Comparison of ENCODE assay signal across 8 cellular contexts in genomic region chr17:8121531-8122390, GRCh38. TPM values are rescaled to one million over a fixed set of nuclear protein-coding genes. Genes with fewer than 3 reads are reported as not detected.
DNase-seq lines count a peak whose midpoint lies in the region; ATAC-seq, FAIRE-seq and TF ChIP-seq lines count a peak whose summit lies in the region.

No MANE protein-coding gene starts in this region.

- H3K27me3 ChIP-seq in AG04450 (ENCODE audit: control insufficient read depth, insufficient read depth, low read length), result peaks cover 12% of the 10 kb centered on the region
- peaks cover 7% of the 10 kb centered on the region for H3K27me3 ChIP-seq in Loucy (ENCODE audit: insufficient read depth, low read length, poor library complexity, severe bottlenecking)
- H3K27me3 ChIP-seq in subcutaneous abdominal adipose tissue (ENCODE audit: control insufficient read depth in 5 of 5, insufficient read depth in 4 of 5, low read length in 5 of 5), result peaks cover 27 to 42% (median 32%) of the 10 kb centered on the region in 5 donors

- H3K9me2 ChIP-seq in Loucy (replicated peaks; ENCODE audit: low read depth, low read length), result no peaks in the 10 kb centered on the region

- CTCF ChIA-PET in AG04450 (lab: Charles Lee), result interaction anchor here (0.6 to 1.2 kb wide), 3 partner anchors 12 to 55 kb away, joined by 3 read pairs; no protein-coding TSS in a partner anchor

- H2AFZ ChIP-seq in Loucy (ENCODE audit: low read length), result peak overlapping the region; percentile 72

- DNase-seq in AG04450 (ENCODE audit: low read depth, low spot score) (no peak), GM12892 (ENCODE audit: insufficient read length) (no peak), epithelial cell of esophagus (ENCODE audit: low read depth) (peak; percentile 64)

- no peak for ATAC-seq in GM21515 (IDR thresholded peaks at IDR 0.05; ENCODE audit: unreplicated experiment)

- H3K4me2 ChIP-seq in Loucy (ENCODE audit: low read depth, low read length, poor library complexity, severe bottlenecking), result peak overlapping the region; percentile 93

- H3K4me3 ChIP-seq in AG04450 (ENCODE audit: low read depth, low read length), result peak overlapping the region; percentile 69
- H3K4me3 ChIP-seq in Loucy (ENCODE audit: low read length, poor library complexity, severe bottlenecking), result peak overlapping the region; percentile 91
- peak overlapping the region; percentile 70 for H3K4me3 ChIP-seq in WI38 (ENCODE audit: low read depth, low read length)
- peak overlapping the region; percentile 66 for H3K4me3 ChIP-seq in epithelial cell of esophagus (ENCODE audit: low read length)
- peak overlapping the region; percentile 66 for H3K4me3 ChIP-seq in mesodermal cell (ENCODE audit: extremely low read depth, insufficient read depth, low read length, poor library complexity, severe bottlenecking)
- peak overlapping the region; percentile 48 to 82 (median 71) for H3K4me3 ChIP-seq in subcutaneous abdominal adipose tissue (ENCODE audit: low read depth in 1 of 5, low read length in 5 of 5)

- H3K27ac ChIP-seq in AG04450 (ENCODE audit: low read depth, low read length) (no peak overlapping the region), mesodermal cell (ENCODE audit: low read depth, low read length, severe bottlenecking) (no peak overlapping the region), subcutaneous abdominal adipose tissue (ENCODE audit: low read depth, low read length) (no peak overlapping the region)

- H3K9me3 ChIP-seq in AG04450 (ENCODE audit: control insufficient read depth, insufficient read depth, low read length) (no peaks in the 10 kb centered on the region; the same call in 1 of the 2 replicates), Loucy (ENCODE audit: insufficient read depth, low read depth, low read length) (no peaks in the 10 kb centered on the region), mesodermal cell (ENCODE audit: control insufficient read depth, low read length) (no peaks in the 10 kb centered on the region), subcutaneous abdominal adipose tissue (ENCODE audit: control insufficient read depth in 5 of 5, low read length in 5 of 5) (no peaks in the 10 kb centered on the region)

- TF ChIP-seq CTCF in AG04450 (IDR thresholded peaks at IDR 0.05; ENCODE audit: low read depth, low read length) (peak; percentile 43), Loucy (conservative IDR thresholded peaks at IDR 0.05; ENCODE audit: low read length) (peak; percentile 67), WI38 (IDR thresholded peaks at IDR 0.05; ENCODE audit: low read depth, low read length) (peak; percentile 48), epithelial cell of esophagus (IDR thresholded peaks at IDR 0.05; ENCODE audit: insufficient read depth, low read depth, low read length, missing control alignments) (peak; percentile 4)

- POLR2A ChIA-PET in AG04450 (lab: Yijun Ruan, JAX), result interaction anchor here (0.7 to 1.1 kb wide), 3 partner anchors 51 to 101 kb away, joined by 3 to 5 read pairs (median 3); no protein-coding TSS in a partner anchor

- no peaks in the 10 kb centered on the region for H3K79me2 ChIP-seq in Loucy (ENCODE audit: insufficient read depth, low read length)

- no peaks in the 10 kb centered on the region for H4K20me1 ChIP-seq in Loucy (ENCODE audit: insufficient read depth, low read length, poor library complexity, severe bottlenecking)

- peaks cover 43% of the 10 kb centered on the region for H3K4me1 ChIP-seq in Loucy (ENCODE audit: insufficient read depth, low read length, poor library complexity, severe bottlenecking)
- peaks cover 22% of the 10 kb centered on the region for H3K4me1 ChIP-seq in mesodermal cell (ENCODE audit: control insufficient read depth, insufficient read depth, low read length, poor library complexity, severe bottlenecking)
- H3K4me1 ChIP-seq in subcutaneous abdominal adipose tissue (ENCODE audit: control insufficient read depth in 5 of 5, insufficient read depth in 5 of 5, low read length in 5 of 5), result peaks cover 19 to 88% (median 81%) of the 10 kb centered on the region in 5 donors

- H3K9ac ChIP-seq in Loucy (ENCODE audit: low read depth, low read length, poor library complexity, severe bottlenecking), result peak overlapping the region; percentile 46
- peak overlapping the region in 1 of 5 donors; percentile 4 for H3K9ac ChIP-seq in subcutaneous abdominal adipose tissue (ENCODE audit: low read length in 5 of 5)

- H3K36me3 ChIP-seq in Loucy (ENCODE audit: insufficient read depth, low read length), result no peaks in the 10 kb centered on the region
- H3K36me3 ChIP-seq in mesodermal cell (ENCODE audit: control insufficient read depth, insufficient read depth, low read length), result no peaks in the 10 kb centered on the region
- H3K36me3 ChIP-seq in subcutaneous abdominal adipose tissue (ENCODE audit: control insufficient read depth in 5 of 5, insufficient read depth in 5 of 5, low read length in 5 of 5), result no peaks in the 10 kb centered on the region

- no peak for TF ChIP-seq POLR2A in GM12892 (IDR thresholded peaks at IDR 0.05; ENCODE audit: low read depth, low read length)

- H3F3A ChIP-seq in Loucy (ENCODE audit: low read depth), result peaks cover 15% of the 10 kb centered on the region

- 0 to 1% methylated on average over 49 to 63 of the region's 88 CpGs for WGBS in mesodermal cell (ENCODE audit: insufficient coverage in 2 of 2), 2 experiments

- peak; percentile 42 for FAIRE-seq in GM12892 (lab: Jason Lieb, UNC)

RNA-seq across cellular contexts. Expression of gene HES7, which starts 2.1 kb away (rescaled TPM):
- polyA plus RNA-seq in AG04450 (2011; rRNA removed), result not detected in 2 replicates
- not detected in 2 replicates for polyA minus RNA-seq in AG04450 (2011; rRNA and poly(A)+ RNA removed)
- 0.21 TPM for polyA plus RNA-seq in GM12892 (2012; ENCODE audit: missing spikeins)
- 0.85 TPM for polyA plus RNA-seq in mesodermal cell (2013, experiment 1 of 2)
- polyA plus RNA-seq in mesodermal cell (2013, experiment 2 of 2), result 0.25 TPM

RNA-seq across cellular contexts. Expression of gene ALOXE3, which starts 3.4 kb away (rescaled TPM):
- 0.04 and 0.05 TPM in 2 replicates for polyA plus RNA-seq in AG04450 (2011; rRNA removed)
- 0.09 TPM in 1 of 2 replicates, not detected in the other for polyA minus RNA-seq in AG04450 (2011; rRNA and poly(A)+ RNA removed)
- polyA plus RNA-seq in GM12892 (2012; ENCODE audit: missing spikeins), result not detected
- polyA plus RNA-seq in mesodermal cell (2013, experiment 1 of 2), result not detected
- polyA plus RNA-seq in mesodermal cell (2013, experiment 2 of 2), result not detected

RNA-seq across cellular contexts. Expression of gene PER1, which starts 30.4 kb away (rescaled TPM):
- 3.1 and 5.5 TPM in 2 replicates for polyA plus RNA-seq in AG04450 (2011; rRNA removed)
- polyA minus RNA-seq in AG04450 (2011; rRNA and poly(A)+ RNA removed), result 11.4 and 19.0 TPM in 2 replicates
- 11.8 TPM for polyA plus RNA-seq in GM12892 (2012; ENCODE audit: missing spikeins)
- 34.6 TPM for polyA plus RNA-seq in mesodermal cell (2013, experiment 1 of 2)
- polyA plus RNA-seq in mesodermal cell (2013, experiment 2 of 2), result 26.0 TPM

RNA-seq across cellular contexts. Expression of gene ALOX12B, which starts 34.2 kb away (rescaled TPM):
- polyA plus RNA-seq in AG04450 (2011; rRNA removed), result not detected in 2 replicates
- polyA minus RNA-seq in AG04450 (2011; rRNA and poly(A)+ RNA removed), result not detected in 2 replicates
- polyA plus RNA-seq in GM12892 (2012; ENCODE audit: missing spikeins), result not detected
- polyA plus RNA-seq in mesodermal cell (2013, experiment 1 of 2), result not detected
- polyA plus RNA-seq in mesodermal cell (2013, experiment 2 of 2), result not detected

RNA-seq across cellular contexts. Expression of gene VAMP2, which starts 41.0 kb away (rescaled TPM):
- polyA plus RNA-seq in AG04450 (2011; rRNA removed), result 20.8 and 24.3 TPM in 2 replicates
- polyA minus RNA-seq in AG04450 (2011; rRNA and poly(A)+ RNA removed), result 9.4 and 13.1 TPM in 2 replicates
- 32.1 TPM for polyA plus RNA-seq in GM12892 (2012; ENCODE audit: missing spikeins)
- polyA plus RNA-seq in mesodermal cell (2013, experiment 1 of 2), result 30.2 TPM
- polyA plus RNA-seq in mesodermal cell (2013, experiment 2 of 2), result 27.0 TPM

Comparison
In these comparisons a context has a peak if more than half of its experiments do, and no peak if none do; other contexts are left out.
1. CTCF ChIP-seq: peak in every context shown above with its lines; median percentile 67 in Loucy; 48 in WI38; 43 in AG04450; 4 in epithelial cell of esophagus.